In the genomic region with DNA sequence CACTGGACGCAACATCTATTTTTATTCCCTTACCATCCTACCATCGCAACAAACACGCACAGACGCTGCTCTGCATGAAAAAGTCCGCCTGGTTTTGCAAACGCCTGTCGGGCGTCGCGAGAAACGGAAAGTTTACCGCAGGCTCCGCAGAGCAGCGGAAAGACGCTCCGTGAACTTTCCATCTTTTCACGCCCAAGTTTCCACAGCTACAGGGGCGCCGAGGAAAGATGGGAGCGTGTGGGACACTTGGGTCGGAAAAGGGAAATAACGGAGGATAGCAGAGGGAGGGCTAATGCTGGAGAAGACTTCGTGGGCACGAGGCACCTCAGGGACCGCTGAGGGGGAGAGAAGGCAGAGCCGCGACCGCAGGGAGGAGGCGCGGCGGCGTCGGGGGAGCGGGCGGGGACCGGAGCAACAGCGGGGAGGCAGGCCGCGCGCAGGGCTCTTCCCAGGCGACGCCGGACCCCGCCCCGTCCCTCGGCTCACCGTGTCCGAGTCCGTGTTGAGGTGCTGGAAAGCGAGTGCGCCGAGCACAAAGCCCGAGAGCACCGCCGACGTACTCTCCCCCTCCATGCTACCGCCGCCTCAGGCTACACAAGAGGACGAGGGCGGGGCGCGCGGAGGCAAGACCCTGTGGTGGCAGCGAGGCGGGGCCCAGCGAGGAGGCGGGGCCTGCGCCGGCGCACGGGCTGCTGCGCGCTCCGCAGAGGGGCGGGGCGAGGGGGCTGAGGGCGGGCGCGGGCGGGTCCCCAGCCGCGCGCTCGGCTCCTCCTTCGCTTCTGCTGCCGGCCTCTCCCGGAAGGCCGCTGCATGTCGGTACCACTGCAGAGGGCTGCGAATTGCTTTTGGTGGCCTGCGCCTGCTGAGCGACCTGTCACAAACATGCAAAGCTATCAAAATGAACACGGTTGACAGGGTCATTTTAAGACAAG, we compare ENCODE assay signal across 1 cellular context.
TF ChIP-seq lines count a peak whose summit lies in the region.

A gene (minus strand): TSS at position 601 of the 932 bp plus-strand sequence. CDS start 28 bp downstream, at position 573.

TF ChIP-seq in HepG2, 621 proteins besides CTCF, POLR2A, EP300 and RAD21 (continued from another document and continues in another):
- TF ChIP-seq PRMT3 (CRISPR knock-in tag; IDR thresholded peaks at IDR 0.05; ENCODE audit: borderline replicate concordance, low read depth): peak; percentile 85; the same call in 1 of the 2 replicates
- TF ChIP-seq, protein P1, sequence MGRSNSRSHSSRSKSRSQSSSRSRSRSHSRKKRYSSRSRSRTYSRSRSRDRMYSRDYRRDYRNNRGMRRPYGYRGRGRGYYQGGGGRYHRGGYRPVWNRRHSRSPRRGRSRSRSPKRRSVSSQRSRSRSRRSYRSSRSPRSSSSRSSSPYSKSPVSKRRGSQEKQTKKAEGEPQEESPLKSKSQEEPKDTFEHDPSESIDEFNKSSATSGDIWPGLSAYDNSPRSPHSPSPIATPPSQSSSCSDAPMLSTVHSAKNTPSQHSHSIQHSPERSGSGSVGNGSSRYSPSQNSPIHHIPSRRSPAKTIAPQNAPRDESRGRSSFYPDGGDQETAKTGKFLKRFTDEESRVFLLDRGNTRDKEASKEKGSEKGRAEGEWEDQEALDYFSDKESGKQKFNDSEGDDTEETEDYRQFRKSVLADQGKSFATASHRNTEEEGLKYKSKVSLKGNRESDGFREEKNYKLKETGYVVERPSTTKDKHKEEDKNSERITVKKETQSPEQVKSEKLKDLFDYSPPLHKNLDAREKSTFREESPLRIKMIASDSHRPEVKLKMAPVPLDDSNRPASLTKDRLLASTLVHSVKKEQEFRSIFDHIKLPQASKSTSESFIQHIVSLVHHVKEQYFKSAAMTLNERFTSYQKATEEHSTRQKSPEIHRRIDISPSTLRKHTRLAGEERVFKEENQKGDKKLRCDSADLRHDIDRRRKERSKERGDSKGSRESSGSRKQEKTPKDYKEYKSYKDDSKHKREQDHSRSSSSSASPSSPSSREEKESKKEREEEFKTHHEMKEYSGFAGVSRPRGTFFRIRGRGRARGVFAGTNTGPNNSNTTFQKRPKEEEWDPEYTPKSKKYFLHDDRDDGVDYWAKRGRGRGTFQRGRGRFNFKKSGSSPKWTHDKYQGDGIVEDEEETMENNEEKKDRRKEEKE (IDR thresholded peaks at IDR 0.05): no peak
- peak; percentile 55; the same call in 1 of the 2 replicates for TF ChIP-seq ZNF562 (CRISPR knock-in tag; IDR thresholded peaks at IDR 0.05; ENCODE audit: borderline replicate concordance)
- TF ChIP-seq, protein P2, sequence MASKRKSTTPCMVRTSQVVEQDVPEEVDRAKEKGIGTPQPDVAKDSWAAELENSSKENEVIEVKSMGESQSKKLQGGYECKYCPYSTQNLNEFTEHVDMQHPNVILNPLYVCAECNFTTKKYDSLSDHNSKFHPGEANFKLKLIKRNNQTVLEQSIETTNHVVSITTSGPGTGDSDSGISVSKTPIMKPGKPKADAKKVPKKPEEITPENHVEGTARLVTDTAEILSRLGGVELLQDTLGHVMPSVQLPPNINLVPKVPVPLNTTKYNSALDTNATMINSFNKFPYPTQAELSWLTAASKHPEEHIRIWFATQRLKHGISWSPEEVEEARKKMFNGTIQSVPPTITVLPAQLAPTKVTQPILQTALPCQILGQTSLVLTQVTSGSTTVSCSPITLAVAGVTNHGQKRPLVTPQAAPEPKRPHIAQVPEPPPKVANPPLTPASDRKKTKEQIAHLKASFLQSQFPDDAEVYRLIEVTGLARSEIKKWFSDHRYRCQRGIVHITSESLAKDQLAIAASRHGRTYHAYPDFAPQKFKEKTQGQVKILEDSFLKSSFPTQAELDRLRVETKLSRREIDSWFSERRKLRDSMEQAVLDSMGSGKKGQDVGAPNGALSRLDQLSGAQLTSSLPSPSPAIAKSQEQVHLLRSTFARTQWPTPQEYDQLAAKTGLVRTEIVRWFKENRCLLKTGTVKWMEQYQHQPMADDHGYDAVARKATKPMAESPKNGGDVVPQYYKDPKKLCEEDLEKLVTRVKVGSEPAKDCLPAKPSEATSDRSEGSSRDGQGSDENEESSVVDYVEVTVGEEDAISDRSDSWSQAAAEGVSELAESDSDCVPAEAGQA (IDR thresholded peaks at IDR 0.05; ENCODE audit: low read depth): 0 out of 2 replicates have a peak, but pooled peaks have one; percentile 44
- TF ChIP-seq, protein P2 (CRISPR knock-in tag; IDR thresholded peaks at IDR 0.05; ENCODE audit: borderline replicate concordance): no peak
- peak; percentile 80; the same call in 1 of the 2 replicates for TF ChIP-seq ZFYVE20 (CRISPR knock-in tag; IDR thresholded peaks at IDR 0.05; ENCODE audit: borderline replicate concordance, low read depth)
- peak; percentile 77 for TF ChIP-seq DMAP1 (CRISPR knock-in tag; IDR thresholded peaks at IDR 0.05)
- TF ChIP-seq ELF1 (CRISPR knock-in tag; IDR thresholded peaks at IDR 0.05): peak; percentile 71
- TF ChIP-seq POLR2G (IDR thresholded peaks at IDR 0.05; ENCODE audit: low read depth, low read length): peak; percentile 85
- TF ChIP-seq, protein P3, sequence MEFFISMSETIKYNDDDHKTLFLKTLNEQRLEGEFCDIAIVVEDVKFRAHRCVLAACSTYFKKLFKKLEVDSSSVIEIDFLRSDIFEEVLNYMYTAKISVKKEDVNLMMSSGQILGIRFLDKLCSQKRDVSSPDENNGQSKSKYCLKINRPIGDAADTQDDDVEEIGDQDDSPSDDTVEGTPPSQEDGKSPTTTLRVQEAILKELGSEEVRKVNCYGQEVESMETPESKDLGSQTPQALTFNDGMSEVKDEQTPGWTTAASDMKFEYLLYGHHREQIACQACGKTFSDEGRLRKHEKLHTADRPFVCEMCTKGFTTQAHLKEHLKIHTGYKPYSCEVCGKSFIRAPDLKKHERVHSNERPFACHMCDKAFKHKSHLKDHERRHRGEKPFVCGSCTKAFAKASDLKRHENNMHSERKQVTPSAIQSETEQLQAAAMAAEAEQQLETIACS (CRISPR knock-in tag; IDR thresholded peaks at IDR 0.05): peak; percentile 57
- peak; percentile 58; the same call in 1 of the 2 replicates for TF ChIP-seq ZNF878 (CRISPR knock-in tag; IDR thresholded peaks at IDR 0.05)
- TF ChIP-seq, protein P4, sequence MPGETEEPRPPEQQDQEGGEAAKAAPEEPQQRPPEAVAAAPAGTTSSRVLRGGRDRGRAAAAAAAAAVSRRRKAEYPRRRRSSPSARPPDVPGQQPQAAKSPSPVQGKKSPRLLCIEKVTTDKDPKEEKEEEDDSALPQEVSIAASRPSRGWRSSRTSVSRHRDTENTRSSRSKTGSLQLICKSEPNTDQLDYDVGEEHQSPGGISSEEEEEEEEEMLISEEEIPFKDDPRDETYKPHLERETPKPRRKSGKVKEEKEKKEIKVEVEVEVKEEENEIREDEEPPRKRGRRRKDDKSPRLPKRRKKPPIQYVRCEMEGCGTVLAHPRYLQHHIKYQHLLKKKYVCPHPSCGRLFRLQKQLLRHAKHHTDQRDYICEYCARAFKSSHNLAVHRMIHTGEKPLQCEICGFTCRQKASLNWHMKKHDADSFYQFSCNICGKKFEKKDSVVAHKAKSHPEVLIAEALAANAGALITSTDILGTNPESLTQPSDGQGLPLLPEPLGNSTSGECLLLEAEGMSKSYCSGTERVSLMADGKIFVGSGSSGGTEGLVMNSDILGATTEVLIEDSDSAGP (CRISPR knock-in tag; IDR thresholded peaks at IDR 0.05; ENCODE audit: borderline replicate concordance): peak; percentile 89
- no peak for TF ChIP-seq NFRKB (IDR thresholded peaks at IDR 0.05)
- TF ChIP-seq PHF20 (CRISPR knock-in tag; IDR thresholded peaks at IDR 0.05): peak; percentile 62; the same call in 1 of the 2 replicates
- TF ChIP-seq, protein P5, sequence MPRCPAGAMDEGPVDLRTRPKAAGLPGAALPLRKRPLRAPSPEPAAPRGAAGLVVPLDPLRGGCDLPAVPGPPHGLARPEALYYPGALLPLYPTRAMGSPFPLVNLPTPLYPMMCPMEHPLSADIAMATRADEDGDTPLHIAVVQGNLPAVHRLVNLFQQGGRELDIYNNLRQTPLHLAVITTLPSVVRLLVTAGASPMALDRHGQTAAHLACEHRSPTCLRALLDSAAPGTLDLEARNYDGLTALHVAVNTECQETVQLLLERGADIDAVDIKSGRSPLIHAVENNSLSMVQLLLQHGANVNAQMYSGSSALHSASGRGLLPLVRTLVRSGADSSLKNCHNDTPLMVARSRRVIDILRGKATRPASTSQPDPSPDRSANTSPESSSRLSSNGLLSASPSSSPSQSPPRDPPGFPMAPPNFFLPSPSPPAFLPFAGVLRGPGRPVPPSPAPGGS (CRISPR knock-in tag; IDR thresholded peaks at IDR 0.05): peak; percentile 86; the same call in 1 of the 2 replicates
- peak; percentile 37; the same call in 1 of the 2 replicates for TF ChIP-seq ZNF816 (CRISPR knock-in tag; IDR thresholded peaks at IDR 0.05; ENCODE audit: borderline replicate concordance)
- TF ChIP-seq, protein P6, sequence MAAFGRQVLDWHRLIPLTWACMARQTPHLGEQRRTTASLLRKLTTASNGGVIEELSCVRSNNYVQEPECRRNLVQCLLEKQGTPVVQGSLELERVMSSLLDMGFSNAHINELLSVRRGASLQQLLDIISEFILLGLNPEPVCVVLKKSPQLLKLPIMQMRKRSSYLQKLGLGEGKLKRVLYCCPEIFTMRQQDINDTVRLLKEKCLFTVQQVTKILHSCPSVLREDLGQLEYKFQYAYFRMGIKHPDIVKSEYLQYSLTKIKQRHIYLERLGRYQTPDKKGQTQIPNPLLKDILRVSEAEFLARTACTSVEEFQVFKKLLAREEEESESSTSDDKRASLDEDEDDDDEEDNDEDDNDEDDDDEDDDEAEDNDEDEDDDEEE (CRISPR knock-in tag; IDR thresholded peaks at IDR 0.05): 0 out of 2 replicates have a peak, but pooled peaks have one; percentile 0
- 0 out of 2 replicates have a peak, but pooled peaks have one; percentile 33 for TF ChIP-seq ZNF124 (CRISPR knock-in tag; IDR thresholded peaks at IDR 0.05)
- 0 out of 2 replicates have a peak, but pooled peaks have one; percentile 79 for TF ChIP-seq SMAD1 (CRISPR knock-in tag; IDR thresholded peaks at IDR 0.05; ENCODE audit: borderline replicate concordance, low read depth)
- peak; percentile 34; the same call in 1 of the 2 replicates for TF ChIP-seq ZNF367 (CRISPR knock-in tag; IDR thresholded peaks at IDR 0.05; ENCODE audit: borderline replicate concordance)
- no peak for TF ChIP-seq ZNF550 (CRISPR knock-in tag; IDR thresholded peaks at IDR 0.05; ENCODE audit: borderline replicate concordance)
- TF ChIP-seq RCOR2 (CRISPR knock-in tag; IDR thresholded peaks at IDR 0.05): no peak
- peak; percentile 18; the same call in 1 of the 2 replicates for TF ChIP-seq HNF4G (IDR thresholded peaks at IDR 0.05; ENCODE audit: borderline replicate concordance, low read depth, low read length)
- peak; percentile 27 for TF ChIP-seq HNF4G (CRISPR knock-in tag; IDR thresholded peaks at IDR 0.05; ENCODE audit: borderline replicate concordance, low read depth)
- peak; percentile 67; the same call in 1 of the 2 replicates for TF ChIP-seq TARDBP (CRISPR knock-in tag; IDR thresholded peaks at IDR 0.05)
- TF ChIP-seq, protein P7, sequence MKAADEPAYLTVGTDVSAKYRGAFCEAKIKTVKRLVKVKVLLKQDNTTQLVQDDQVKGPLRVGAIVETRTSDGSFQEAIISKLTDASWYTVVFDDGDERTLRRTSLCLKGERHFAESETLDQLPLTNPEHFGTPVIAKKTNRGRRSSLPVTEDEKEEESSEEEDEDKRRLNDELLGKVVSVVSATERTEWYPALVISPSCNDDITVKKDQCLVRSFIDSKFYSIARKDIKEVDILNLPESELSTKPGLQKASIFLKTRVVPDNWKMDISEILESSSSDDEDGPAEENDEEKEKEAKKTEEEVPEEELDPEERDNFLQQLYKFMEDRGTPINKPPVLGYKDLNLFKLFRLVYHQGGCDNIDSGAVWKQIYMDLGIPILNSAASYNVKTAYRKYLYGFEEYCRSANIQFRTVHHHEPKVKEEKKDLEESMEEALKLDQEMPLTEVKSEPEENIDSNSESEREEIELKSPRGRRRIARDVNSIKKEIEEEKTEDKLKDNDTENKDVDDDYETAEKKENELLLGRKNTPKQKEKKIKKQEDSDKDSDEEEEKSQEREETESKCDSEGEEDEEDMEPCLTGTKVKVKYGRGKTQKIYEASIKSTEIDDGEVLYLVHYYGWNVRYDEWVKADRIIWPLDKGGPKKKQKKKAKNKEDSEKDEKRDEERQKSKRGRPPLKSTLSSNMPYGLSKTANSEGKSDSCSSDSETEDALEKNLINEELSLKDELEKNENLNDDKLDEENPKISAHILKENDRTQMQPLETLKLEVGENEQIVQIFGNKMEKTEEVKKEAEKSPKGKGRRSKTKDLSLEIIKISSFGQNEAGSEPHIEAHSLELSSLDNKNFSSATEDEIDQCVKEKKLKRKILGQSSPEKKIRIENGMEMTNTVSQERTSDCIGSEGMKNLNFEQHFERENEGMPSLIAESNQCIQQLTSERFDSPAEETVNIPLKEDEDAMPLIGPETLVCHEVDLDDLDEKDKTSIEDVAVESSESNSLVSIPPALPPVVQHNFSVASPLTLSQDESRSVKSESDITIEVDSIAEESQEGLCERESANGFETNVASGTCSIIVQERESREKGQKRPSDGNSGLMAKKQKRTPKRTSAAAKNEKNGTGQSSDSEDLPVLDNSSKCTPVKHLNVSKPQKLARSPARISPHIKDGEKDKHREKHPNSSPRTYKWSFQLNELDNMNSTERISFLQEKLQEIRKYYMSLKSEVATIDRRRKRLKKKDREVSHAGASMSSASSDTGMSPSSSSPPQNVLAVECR (CRISPR knock-in tag; IDR thresholded peaks at IDR 0.05; ENCODE audit: borderline replicate concordance): peak; percentile 92
